1 cellular context compared by ENCODE assay signal in genomic region chr12:69475237-69475984, GRCh38.
TF ChIP-seq lines count a peak whose summit lies in the region.

No MANE protein-coding gene starts in this region.

TF ChIP-seq in H1, 55 proteins besides CTCF, POLR2A, EP300 and RAD21 (continued from another document):
- TF ChIP-seq EGR1 (IDR thresholded peaks at IDR 0.05; ENCODE audit: borderline replicate concordance, low read depth, low read length) (no peak), KDM1A (IDR thresholded peaks at IDR 0.05; ENCODE audit: borderline replicate concordance, low read length) (no peak), CREB1 (IDR thresholded peaks at IDR 0.05) (no peak), TAF7 (optimal IDR thresholded peaks at IDR 0.05; ENCODE audit: borderline replicate concordance, low read depth, low read length) (no peak), POLR2AphosphoS5 (IDR thresholded peaks at IDR 0.05; ENCODE audit: low read depth, low read length) (no peak)
- TF ChIP-seq, protein P1, sequence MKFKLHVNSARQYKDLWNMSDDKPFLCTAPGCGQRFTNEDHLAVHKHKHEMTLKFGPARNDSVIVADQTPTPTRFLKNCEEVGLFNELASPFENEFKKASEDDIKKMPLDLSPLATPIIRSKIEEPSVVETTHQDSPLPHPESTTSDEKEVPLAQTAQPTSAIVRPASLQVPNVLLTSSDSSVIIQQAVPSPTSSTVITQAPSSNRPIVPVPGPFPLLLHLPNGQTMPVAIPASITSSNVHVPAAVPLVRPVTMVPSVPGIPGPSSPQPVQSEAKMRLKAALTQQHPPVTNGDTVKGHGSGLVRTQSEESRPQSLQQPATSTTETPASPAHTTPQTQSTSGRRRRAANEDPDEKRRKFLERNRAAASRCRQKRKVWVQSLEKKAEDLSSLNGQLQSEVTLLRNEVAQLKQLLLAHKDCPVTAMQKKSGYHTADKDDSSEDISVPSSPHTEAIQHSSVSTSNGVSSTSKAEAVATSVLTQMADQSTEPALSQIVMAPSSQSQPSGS (IDR thresholded peaks at IDR 0.05; ENCODE audit: low read length) = no peak
TF ChIP-seq in H1: peak in this region for 0.
